ENCODE assay signal across 1 cellular context in the genomic region with DNA sequence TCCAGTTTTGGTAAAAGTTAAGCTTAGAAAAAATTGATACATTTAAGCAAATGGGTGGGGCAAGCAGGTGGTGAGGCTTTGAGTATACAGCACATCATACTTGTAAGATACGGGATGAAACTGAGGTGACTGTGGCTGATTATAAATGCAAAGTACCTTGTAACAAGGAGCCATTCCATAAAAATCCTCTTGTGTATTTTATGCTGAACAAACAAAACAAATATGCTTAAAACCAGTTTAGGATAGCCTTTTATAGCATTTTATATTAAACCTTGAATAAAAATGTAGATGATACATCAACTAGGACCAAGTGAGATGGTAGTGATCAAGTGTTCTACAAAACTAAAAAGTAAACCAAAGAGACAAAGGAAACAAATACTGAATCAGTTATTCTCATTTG.
TF ChIP-seq lines count a peak whose summit lies in the region.

No MANE protein-coding gene starts in this region.

TF ChIP-seq in GM12878, 131 proteins besides CTCF, POLR2A, EP300 and RAD21 (continued from another document):
- TF ChIP-seq, protein P1, sequence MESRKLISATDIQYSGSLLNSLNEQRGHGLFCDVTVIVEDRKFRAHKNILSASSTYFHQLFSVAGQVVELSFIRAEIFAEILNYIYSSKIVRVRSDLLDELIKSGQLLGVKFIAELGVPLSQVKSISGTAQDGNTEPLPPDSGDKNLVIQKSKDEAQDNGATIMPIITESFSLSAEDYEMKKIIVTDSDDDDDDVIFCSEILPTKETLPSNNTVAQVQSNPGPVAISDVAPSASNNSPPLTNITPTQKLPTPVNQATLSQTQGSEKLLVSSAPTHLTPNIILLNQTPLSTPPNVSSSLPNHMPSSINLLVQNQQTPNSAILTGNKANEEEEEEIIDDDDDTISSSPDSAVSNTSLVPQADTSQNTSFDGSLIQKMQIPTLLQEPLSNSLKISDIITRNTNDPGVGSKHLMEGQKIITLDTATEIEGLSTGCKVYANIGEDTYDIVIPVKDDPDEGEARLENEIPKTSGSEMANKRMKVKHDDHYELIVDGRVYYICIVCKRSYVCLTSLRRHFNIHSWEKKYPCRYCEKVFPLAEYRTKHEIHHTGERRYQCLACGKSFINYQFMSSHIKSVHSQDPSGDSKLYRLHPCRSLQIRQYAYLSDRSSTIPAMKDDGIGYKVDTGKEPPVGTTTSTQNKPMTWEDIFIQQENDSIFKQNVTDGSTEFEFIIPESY (IDR thresholded peaks at IDR 0.05): no peak
- no peak for TF ChIP-seq ZNF217 (IDR thresholded peaks at IDR 0.05)
- TF ChIP-seq, protein P2, sequence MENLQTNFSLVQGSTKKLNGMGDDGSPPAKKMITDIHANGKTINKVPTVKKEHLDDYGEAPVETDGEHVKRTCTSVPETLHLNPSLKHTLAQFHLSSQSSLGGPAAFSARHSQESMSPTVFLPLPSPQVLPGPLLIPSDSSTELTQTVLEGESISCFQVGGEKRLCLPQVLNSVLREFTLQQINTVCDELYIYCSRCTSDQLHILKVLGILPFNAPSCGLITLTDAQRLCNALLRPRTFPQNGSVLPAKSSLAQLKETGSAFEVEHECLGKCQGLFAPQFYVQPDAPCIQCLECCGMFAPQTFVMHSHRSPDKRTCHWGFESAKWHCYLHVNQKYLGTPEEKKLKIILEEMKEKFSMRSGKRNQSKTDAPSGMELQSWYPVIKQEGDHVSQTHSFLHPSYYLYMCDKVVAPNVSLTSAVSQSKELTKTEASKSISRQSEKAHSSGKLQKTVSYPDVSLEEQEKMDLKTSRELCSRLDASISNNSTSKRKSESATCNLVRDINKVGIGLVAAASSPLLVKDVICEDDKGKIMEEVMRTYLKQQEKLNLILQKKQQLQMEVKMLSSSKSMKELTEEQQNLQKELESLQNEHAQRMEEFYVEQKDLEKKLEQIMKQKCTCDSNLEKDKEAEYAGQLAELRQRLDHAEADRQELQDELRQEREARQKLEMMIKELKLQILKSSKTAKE (IDR thresholded peaks at IDR 0.05; ENCODE audit: low read depth, poor library complexity, severe bottlenecking): no peak
- no peak for TF ChIP-seq CBFB (IDR thresholded peaks at IDR 0.05; ENCODE audit: low read depth)
- TF ChIP-seq SRF (IDR thresholded peaks at IDR 0.05; ENCODE audit: low read depth in 2 of 2, low read length in 2 of 2): no peak
- TF ChIP-seq JUND (IDR thresholded peaks at IDR 0.05; ENCODE audit: low read depth, low read length): no peak
- no peak for TF ChIP-seq CHD1 (IDR thresholded peaks at IDR 0.05; ENCODE audit: low read depth, low read length)
TF ChIP-seq in GM12878: peak in this region for 0.
